20 cellular contexts compared by ENCODE assay signal in genomic region chr3:170910542-170910941, GRCh38.
"Had no signal": no experiment of that assay in that cellular context is flagged by ENCODE, and none has a peak within 500 bp of the region (broad histone marks: within the 10 kb centered on the region; RNA-seq: fewer than 3 reads in every experiment).

No MANE protein-coding gene starts in this region.

- H3K9me3 ChIP-seq: right lobe of liver had no signal

- H3K27me3 ChIP-seq: gastroesophageal sphincter, right lobe of liver, suprapubic skin had no signal

- H3K27me3 Mint-ChIP-seq: activated B cell treated with CpG ODN at 0.5 μM for 24 hours; activated naive CD8-positive, alpha-beta T cell treated with anti-CD3 and anti-CD28 coated beads for 36 hours; brain; naive thymus-derived CD8-positive, alpha-beta T cell had no signal

- H3K4me3 Mint-ChIP-seq: activated B cell treated with CpG ODN at 0.5 μM for 24 hours; activated CD8-positive, alpha-beta T cell treated with anti-CD3 and anti-CD28 coated beads, Interleukin-2, amount 10 ng/mL, durations not matched to agents 7 days and 5 days; activated naive CD8-positive, alpha-beta T cell treated with anti-CD3 and anti-CD28 coated beads for 36 hours; activated T-cell treated with anti-CD3 and anti-CD28 coated beads, Interleukin-2, amount 50 U/mL, for 72 hours; central memory CD8-positive, alpha-beta T cell; dendritic cell treated with granulocyte-macrophage colony-stimulating factor and Interleukin-4, amounts not matched to agents 40 ng/mL and 50 ng/mL, for 4 days; stimulated activated naive CD8-positive, alpha-beta T cell treated with anti-CD3 and anti-CD28 coated beads, Interleukin-15, Interleukin-2, amounts not matched to agents 100 ng/mL and 50 ng/mL, for 24 hours had no signal

- H3K4me3 ChIP-seq: gastroesophageal sphincter, left ventricle myocardium inferior, right lobe of liver, smooth muscle cell, suprapubic skin had no signal

- H3K36me3 Mint-ChIP-seq: brain had no signal

- H3K36me3 ChIP-seq: gastroesophageal sphincter, left ventricle myocardium inferior, right lobe of liver, suprapubic skin had no signal

- H3K27ac ChIP-seq: gastroesophageal sphincter, left ventricle myocardium inferior, right lobe of liver, suprapubic skin had no signal

- H3K27ac Mint-ChIP-seq: activated B cell treated with CpG ODN at 0.5 μM for 24 hours; activated CD8-positive, alpha-beta T cell treated with anti-CD3 and anti-CD28 coated beads, Interleukin-2, amount 10 ng/mL, durations not matched to agents 7 days and 5 days; activated naive CD8-positive, alpha-beta T cell treated with anti-CD3 and anti-CD28 coated beads for 36 hours; activated T-cell treated with anti-CD3 and anti-CD28 coated beads, Interleukin-2, amount 50 U/mL, for 72 hours; brain; dendritic cell treated with granulocyte-macrophage colony-stimulating factor and Interleukin-4, amounts not matched to agents 40 ng/mL and 50 ng/mL, for 4 days; progenitor cell of endocrine pancreas; stimulated activated naive CD8-positive, alpha-beta T cell treated with anti-CD3 and anti-CD28 coated beads, Interleukin-15, Interleukin-2, amounts not matched to agents 100 ng/mL and 50 ng/mL, for 24 hours had no signal

- DNase-seq: activated B cell treated with CpG ODN at 0.5 μM for 24 hours; activated CD4-positive, alpha-beta T cell treated with anti-CD3 and anti-CD28 coated beads for 48 hours; activated CD8-positive, alpha-beta memory T cell treated with anti-CD3 and anti-CD28 coated beads, Interleukin-2, amount 50 U/mL, for 48 hours; activated CD8-positive, alpha-beta T cell treated with anti-CD3 and anti-CD28 coated beads, Interleukin-2, amount 10 ng/mL, durations not matched to agents 7 days and 5 days; activated naive CD8-positive, alpha-beta T cell treated with anti-CD3 and anti-CD28 coated beads for 36 hours; activated T-cell treated with anti-CD3 and anti-CD28 coated beads, Interleukin-2, amount 50 U/mL, for 72 hours; effector memory CD4-positive, alpha-beta T cell; left ventricle myocardium inferior; mesenchymal stem cell; naive thymus-derived CD8-positive, alpha-beta T cell; occipital lobe; right lobe of liver had no signal

- ATAC-seq: activated CD8-positive, alpha-beta T cell treated with anti-CD3 and anti-CD28 coated beads, Interleukin-2, amount 10 ng/mL, durations not matched to agents 7 days and 5 days; activated T-cell treated with anti-CD3 and anti-CD28 coated beads, Interleukin-2, amount 50 U/mL, for 72 hours; gastroesophageal sphincter; naive thymus-derived CD8-positive, alpha-beta T cell; right lobe of liver had no signal
